Comparison of ENCODE assay signal across 10 cellular contexts in genomic region chr6:17831135-17831534, GRCh38.
DNase-seq lines count a peak whose midpoint lies in the region; TF ChIP-seq lines count a peak whose summit lies in the region.
"Had no signal": no experiment of that assay in that cellular context is flagged by ENCODE, and none has a peak within 500 bp of the region (broad histone marks: within the 10 kb centered on the region; RNA-seq: fewer than 3 reads in every experiment).

No MANE protein-coding gene starts in this region.

- H3K4me3 ChIP-seq in fibroblast of lung (replicated peaks in 1 of 4; ENCODE audit: control extremely low read depth in 1 of 4, insufficient read depth in 1 of 4, low read depth in 3 of 4, low read length in 4 of 4) (no peak overlapping the region), HAP-1 (no peak overlapping the region), ovary (no peak overlapping the region)

- DNase-seq in Daoy (ENCODE audit: low read depth) (peak; percentile 39), RKO (ENCODE audit: low spot score) (peak; percentile 21), fibroblast of lung (ENCODE audit: low read depth in 2 of 2) (peak in 1 of 2 donors; percentile 86), pons (ENCODE audit: low spot score) (peak; percentile 95), NCI-H510A treated with DMSO at 0.1 percent for 48 hours (lab: John Stamatoyannopoulos, UW) (no peak), HPDE6-E6E7 (ENCODE audit: extremely low spot score) (no peak), HAP-1 (ENCODE audit: low spot score in 2 of 2) (no peak), ovary (no peak)
- DNase-seq: activated naive CD8-positive, alpha-beta T cell treated with anti-CD3 and anti-CD28 coated beads, Interleukin-2, amount 10 ng/mL, durations not matched to agents 7 days and 5 days; T-helper 9 cell had no signal

- H3K4me1 ChIP-seq in fibroblast of lung (ENCODE audit: control insufficient read depth, extremely low read depth, insufficient read depth, low read length) (peaks cover 8% of the 10 kb centered on the region), HAP-1 (0 out of 2 replicates have a peak, but pooled peaks cover 3% of the 10 kb centered on the region), ovary (ENCODE audit: insufficient read depth) (no peaks in the 10 kb centered on the region)

- H3K4me2 ChIP-seq in fibroblast of lung (ENCODE audit: extremely low read depth, insufficient read depth, low read length), result no peak overlapping the region

- H3K27me3 ChIP-seq in fibroblast of lung (ENCODE audit: control insufficient read depth, insufficient read depth, low read length), result no peaks in the 10 kb centered on the region
- H3K27me3 ChIP-seq in HAP-1 (ENCODE audit: low read depth), result no peaks in the 10 kb centered on the region
- H3K27me3 ChIP-seq in ovary, result no peaks in the 10 kb centered on the region

- TF ChIP-seq CTCF in fibroblast of lung (conservative IDR thresholded peaks at IDR 0.05 in 1 of 2, IDR thresholded peaks at IDR 0.05 in 1 of 2; ENCODE audit: low read depth in 1 of 2, low read length in 2 of 2), result no peak
- TF ChIP-seq CTCF in ovary (IDR thresholded peaks at IDR 0.05), result no peak

- no peak overlapping the region for H2AFZ ChIP-seq in fibroblast of lung (ENCODE audit: low read length)

- H3K27ac ChIP-seq in fibroblast of lung (ENCODE audit: insufficient read depth, low read length) (peak overlapping the region; percentile 8), ovary (no peak overlapping the region)

- H3K36me3 ChIP-seq in fibroblast of lung (ENCODE audit: control insufficient read depth, insufficient read depth, low read length) (peaks cover 7% of the 10 kb centered on the region), HAP-1 (replicated peaks) (peaks cover 19% of the 10 kb centered on the region), ovary (no peaks in the 10 kb centered on the region)

- in situ Hi-C loops in HAP-1 (cut with MboI; ENCODE audit: low sequenced_read_pairs), result no loop called here

- no peak for TF ChIP-seq POLR2A in ovary (IDR thresholded peaks at IDR 0.05)

- no peak overlapping the region for H3K9ac ChIP-seq in fibroblast of lung (ENCODE audit: insufficient read depth, low read length)

- 77 to 87% (median 80%) methylated on average over 4 of the region's 4 CpGs for WGBS in ovary, 3 donors

- H3K79me2 ChIP-seq in fibroblast of lung (ENCODE audit: control insufficient read depth, insufficient read depth, low read length), result no peaks in the 10 kb centered on the region

- no peaks in the 10 kb centered on the region for H4K20me1 ChIP-seq in fibroblast of lung (ENCODE audit: control insufficient read depth, extremely low read depth, insufficient read depth, low read length)

- intact Hi-C loops in ovary (cut with DNase I), result no loop called here

- TF ChIP-seq EP300 in ovary (IDR thresholded peaks at IDR 0.05), result no peak

- H3K9me3 ChIP-seq in fibroblast of lung (ENCODE audit: control insufficient read depth, insufficient read depth, low read depth, low read length) (no peaks in the 10 kb centered on the region), HAP-1 (no peaks in the 10 kb centered on the region), ovary (no peaks in the 10 kb centered on the region)

Comparison
In these comparisons a context has a peak if more than half of its experiments do, and no peak if none do; other contexts are left out.
1. DNase-seq: peak in Daoy (single experiment), RKO (single experiment) and pons (single experiment); none in NCI-H510A treated with DMSO at 0.1 percent for 48 hours (single experiment), HPDE6-E6E7 (single experiment), HAP-1 (0 of 2) and ovary (0 of 5).